ENCODE assay signal across 1 cellular context in genomic region chr7:150368098-150368883, GRCh38.
TF ChIP-seq lines count a peak whose summit lies in the region.

Gene REPIN1, plus strand, starts transcription at chr7:150368822. Its CDS starts 890 bp downstream, at chr7:150369712.

TF ChIP-seq in K562, 482 proteins besides CTCF, POLR2A, EP300 and RAD21 (continued from another document and continues in another):
- TF ChIP-seq CBFA2T3 (IDR thresholded peaks at IDR 0.05) (0 out of 2 replicates have a peak, but pooled peaks have one; percentile 46), BCL6 (CRISPR knock-in tag; IDR thresholded peaks at IDR 0.05) (no peak), HDAC2 (IDR thresholded peaks at IDR 0.05) (peak; percentile 60; the same call in 1 of the 2 replicates), HCFC1 (IDR thresholded peaks at IDR 0.05; ENCODE audit: low read depth, low read length) (peak; percentile 72), CHAMP1 (IDR thresholded peaks at IDR 0.05) (no peak), ZNF830 (CRISPR knock-in tag; IDR thresholded peaks at IDR 0.05) (peak; percentile 95), AFF1 (IDR thresholded peaks at IDR 0.05; ENCODE audit: low read depth in 1 of 2, partially characterized antibody in 2 of 2) (peak in 1 of 2 experiments; percentile 18), USF1 (CRISPR knock-in tag; IDR thresholded peaks at IDR 0.05) (peak; percentile 91), U2AF1 (optimal IDR thresholded peaks at IDR 0.05; ENCODE audit: low read depth, low read length) (peak; percentile 79), MXD1 (CRISPR knock-in tag; IDR thresholded peaks at IDR 0.05; ENCODE audit: borderline replicate concordance, poor library complexity, severe bottlenecking) (peak; percentile 21), DIDO1 (tag; IDR thresholded peaks at IDR 0.05; ENCODE audit: low read depth) (0 out of 2 replicates have a peak, but pooled peaks have one; percentile 16), ELF1 (tag; IDR thresholded peaks at IDR 0.05) (0 out of 2 replicates have a peak, but pooled peaks have one; percentile 38), ETV5 (CRISPR knock-in tag; IDR thresholded peaks at IDR 0.05; ENCODE audit: low read depth) (0 out of 2 replicates have a peak, but pooled peaks have one; percentile 25), ZNF639 (CRISPR knock-in tag; conservative IDR thresholded peaks at IDR 0.05 in 1 of 2, IDR thresholded peaks at IDR 0.05 in 1 of 2) (peak in 1 of 2 experiments; percentile 94; a peak in 2 of 4 replicates), NFXL1 (CRISPR knock-in tag; IDR thresholded peaks at IDR 0.05) (no peak), TAF9B (IDR thresholded peaks at IDR 0.05; ENCODE audit: partially characterized antibody) (no peak), ETS2 (tag; IDR thresholded peaks at IDR 0.05; ENCODE audit: borderline replicate concordance, poor library complexity, severe bottlenecking) (peak; percentile 8), ZNF395 (CRISPR knock-in tag; IDR thresholded peaks at IDR 0.05) (peak; percentile 93), FOXP1 (CRISPR knock-in tag; IDR thresholded peaks at IDR 0.05) (peak; percentile 89), CTCFL (IDR thresholded peaks at IDR 0.05; ENCODE audit: borderline replicate concordance, insufficient read depth, low read depth, low read length, poor library complexity, severe bottlenecking) (peak; percentile 6), NR1H2 (CRISPR knock-in tag; IDR thresholded peaks at IDR 0.05) (peak; percentile 52; the same call in 1 of the 2 replicates), DEAF1 (CRISPR knock-in tag; IDR thresholded peaks at IDR 0.05) (no peak), MAX (CRISPR knock-in tag; IDR thresholded peaks at IDR 0.05) (peak; percentile 97), SRSF3 (IDR thresholded peaks at IDR 0.05; ENCODE audit: insufficient read depth, low read length) (peak; percentile 75; the same call in 1 of the 2 replicates), ZNF354B (CRISPR knock-in tag; IDR thresholded peaks at IDR 0.05) (no peak), GTF2A2 (tag; IDR thresholded peaks at IDR 0.05) (peak; percentile 74), ZNF146 (CRISPR knock-in tag; IDR thresholded peaks at IDR 0.05; ENCODE audit: unreplicated experiment) (no peak), MAZ (CRISPR knock-in tag; conservative IDR thresholded peaks at IDR 0.05 in 1 of 2, IDR thresholded peaks at IDR 0.05 in 1 of 2) (peak; percentile 73 to 98), ZNF143 (CRISPR knock-in tag; IDR thresholded peaks at IDR 0.05) (peak; percentile 31; the same call in 1 of the 2 replicates), POLR2B (IDR thresholded peaks at IDR 0.05; ENCODE audit: low read depth, partially characterized antibody) (no peak), ZNF586 (CRISPR knock-in tag; conservative IDR thresholded peaks at IDR 0.05) (peak; percentile 42; the same call in 1 of the 2 replicates), ZNF707 (CRISPR knock-in tag; conservative IDR thresholded peaks at IDR 0.05) (0 out of 2 replicates have a peak, but pooled peaks have one; percentile 35), ZNF431 (CRISPR knock-in tag; IDR thresholded peaks at IDR 0.05) (peak; percentile 82), SMC3 (conservative IDR thresholded peaks at IDR 0.05; ENCODE audit: insufficient read depth, low read depth, low read length) (0 out of 2 replicates have a peak, but pooled peaks have one; percentile 2), ERF (CRISPR knock-in tag; IDR thresholded peaks at IDR 0.05) (peak; percentile 90; the same call in 1 of the 2 replicates), KAT7 (CRISPR knock-in tag; IDR thresholded peaks at IDR 0.05; ENCODE audit: borderline replicate concordance) (peak; percentile 32; the same call in 1 of the 2 replicates), E4F1 (CRISPR knock-in tag; IDR thresholded peaks at IDR 0.05; ENCODE audit: borderline replicate concordance) (no peak), HNRNPH1 (optimal IDR thresholded peaks at IDR 0.05; ENCODE audit: low read depth, low read length) (no peak), PML (IDR thresholded peaks at IDR 0.05; ENCODE audit: low read length) (peak; percentile 40; the same call in 1 of the 2 replicates), ZNF134 (CRISPR knock-in tag; conservative IDR thresholded peaks at IDR 0.05) (peak; percentile 58), OTX1 (CRISPR knock-in tag; IDR thresholded peaks at IDR 0.05) (peak; percentile 54; the same call in 1 of the 2 replicates), E2F1 (CRISPR knock-in tag; IDR thresholded peaks at IDR 0.05) (peak; percentile 72; the same call in 1 of the 2 replicates), MEF2A (IDR thresholded peaks at IDR 0.05; ENCODE audit: control insufficient read depth, low read depth, low read length) (0 out of 2 replicates have a peak, but pooled peaks have one; percentile 5)
